16 cellular contexts compared by ENCODE assay signal in genomic region chr1:215407575-215407974, GRCh38.
DNase-seq lines count a peak whose midpoint lies in the region; TF ChIP-seq lines count a peak whose summit lies in the region.
"Had no signal": no experiment of that assay in that cellular context is flagged by ENCODE, and none has a peak within 500 bp of the region (broad histone marks: within the 10 kb centered on the region; RNA-seq: fewer than 3 reads in every experiment).

No MANE protein-coding gene starts in this region.

- H3K27ac ChIP-seq in tibial nerve: peak overlapping the region in 3 of 4 donors; percentile 5 to 35 (median 15)
- H3K27ac ChIP-seq: BLaER1 had no signal

- DNase-seq in HCEC 1CT: peak; percentile 53
- DNase-seq in astrocyte of the spinal cord (ENCODE audit: low read depth, low spot score): peak; percentile 22
- peak; percentile 49 for DNase-seq in iris pigment epithelial cell (ENCODE audit: low read depth)
- DNase-seq in tibial nerve (ENCODE audit: low spot score in 2 of 2): no peak
- DNase-seq in NCI-H526 treated with DMSO at 0.1 percent for 48 hours (lab: John Stamatoyannopoulos, UW): no peak
- DNase-seq in SHP77 (lab: John Stamatoyannopoulos, UW): no peak
- no peak for DNase-seq in activated gamma-delta T cell treated with Interleukin-2 at 50 U/mL for 16 hours
- DNase-seq: CD8-positive, alpha-beta T cell; DMS79; HFFc6; MG63; NCI-H1105; NCI-H1694; NCI-H69 had no signal

- no peaks in the 10 kb centered on the region for H3K9me3 ChIP-seq in tibial nerve
- H3K9me3 ChIP-seq: BLaER1, MG63 had no signal

- H3K27me3 ChIP-seq in tibial nerve: no peaks in the 10 kb centered on the region
- H3K27me3 ChIP-seq: BLaER1, MG63 had no signal

- H3K4me3 ChIP-seq in astrocyte of the spinal cord (ENCODE audit: low read depth, low read length) (no peak overlapping the region), tibial nerve (no peak overlapping the region)
- H3K4me3 ChIP-seq: BLaER1, GM12878, MG63 had no signal

- in situ Hi-C loops in astrocyte of the spinal cord (cut with HindIII; ENCODE audit: low sequenced_read_pairs): no loop called here

- TF ChIP-seq EP300 in tibial nerve (IDR thresholded peaks at IDR 0.05): no peak

- no peak for TF ChIP-seq POLR2A in tibial nerve (IDR thresholded peaks at IDR 0.05)

- TF ChIP-seq CTCF in astrocyte of the spinal cord (IDR thresholded peaks at IDR 0.05; ENCODE audit: low read depth, low read length) (no peak), tibial nerve (IDR thresholded peaks at IDR 0.05) (no peak)

- H3K4me1 ChIP-seq in tibial nerve: peaks cover 0 to 9% (median 0%) of the 10 kb centered on the region in 4 donors
- H3K4me1 ChIP-seq: BLaER1 had no signal

- 42 to 60% methylated on average over 2 of the region's 2 CpGs for WGBS in tibial nerve, 2 donors

- no peaks in the 10 kb centered on the region for H3K36me3 ChIP-seq in tibial nerve
- H3K36me3 ChIP-seq: BLaER1, MG63 had no signal

Comparison
In these comparisons a context has a peak if more than half of its experiments do, and no peak if none do; other contexts are left out.
1. DNase-seq: peak in HCEC 1CT (single experiment), astrocyte of the spinal cord (single experiment) and iris pigment epithelial cell (single experiment); none in tibial nerve (0 of 2), NCI-H526 treated with DMSO at 0.1 percent for 48 hours (single experiment), SHP77 (0 of 2) and activated gamma-delta T cell treated with Interleukin-2 at 50 U/mL for 16 hours (single experiment).